23 cellular contexts compared by ENCODE assay signal in genomic region chr22:37352481-37352880, GRCh38.
"Had no signal": no experiment of that assay in that cellular context is flagged by ENCODE, and none has a peak within 500 bp of the region (broad histone marks: within the 10 kb centered on the region; RNA-seq: fewer than 3 reads in every experiment).

No MANE protein-coding gene starts in this region.

- H3K27ac ChIP-seq: dorsolateral prefrontal cortex, ovary, psoas muscle, skin epidermis, spleen, thyroid gland had no signal

- ATAC-seq: left lobe of liver; naive thymus-derived CD8-positive, alpha-beta T cell; psoas muscle; right cardiac atrium; stimulated activated memory B cell treated with anti-CD40 and anti-IgM and Interleukin-4, amounts not matched to agents 10 μg/mL and 1 μg/mL and 100 μg/mL, for 72 hours had no signal

- H3K4me3 ChIP-seq: dorsolateral prefrontal cortex, lung, ovary, psoas muscle, skin epidermis, spleen, thyroid gland had no signal

- H3K4me3 Mint-ChIP-seq: memory B cell; naive thymus-derived CD8-positive, alpha-beta T cell; nephron progenitor cell; stimulated activated memory B cell treated with anti-CD40 and anti-IgM and Interleukin-4, amounts not matched to agents 10 μg/mL and 1 μg/mL and 100 μg/mL, for 72 hours; stimulated activated naive CD8-positive, alpha-beta T cell treated with anti-CD3 and anti-CD28 coated beads, Interleukin-15, Interleukin-2, amounts not matched to agents 100 ng/mL and 50 ng/mL, for 24 hours had no signal

- H3K4me1 ChIP-seq: psoas muscle, spleen, thyroid gland had no signal

- H3K4me1 Mint-ChIP-seq: memory B cell; stimulated activated memory B cell treated with anti-CD40 and anti-IgM and Interleukin-4, amounts not matched to agents 10 μg/mL and 1 μg/mL and 100 μg/mL, for 72 hours had no signal

- H3K36me3 Mint-ChIP-seq: memory B cell; naive thymus-derived CD8-positive, alpha-beta T cell; stimulated activated memory B cell treated with anti-CD40 and anti-IgM and Interleukin-4, amounts not matched to agents 10 μg/mL and 1 μg/mL and 100 μg/mL, for 72 hours had no signal

- FAIRE-seq: colon, frontal cortex, keratinocyte had no signal

- DNase-seq: dorsolateral prefrontal cortex; effector CD4-positive, alpha-beta T cell; midbrain; naive thymus-derived CD8-positive, alpha-beta T cell; nephron progenitor cell; occipital lobe; ovary; posterior cingulate gyrus; psoas muscle; spleen; stimulated activated CD4-positive, alpha-beta T cell treated with anti-CD3 and anti-CD28 coated beads, Interleukin-4, amount 100 ng/mL, for 4 hours; thyroid gland; trophoblast cell had no signal

- H3K9me3 ChIP-seq: ovary, psoas muscle, spleen, thyroid gland had no signal

- H3K27me3 ChIP-seq: ovary, thyroid gland had no signal

- H3K27ac Mint-ChIP-seq: memory B cell; nephron progenitor cell; stimulated activated memory B cell treated with anti-CD40 and anti-IgM and Interleukin-4, amounts not matched to agents 10 μg/mL and 1 μg/mL and 100 μg/mL, for 72 hours; stimulated activated naive CD8-positive, alpha-beta T cell treated with anti-CD3 and anti-CD28 coated beads, Interleukin-15, Interleukin-2, amounts not matched to agents 100 ng/mL and 50 ng/mL, for 24 hours had no signal

- H3K9me3 Mint-ChIP-seq: memory B cell; naive thymus-derived CD8-positive, alpha-beta T cell; nephron progenitor cell; stimulated activated memory B cell treated with anti-CD40 and anti-IgM and Interleukin-4, amounts not matched to agents 10 μg/mL and 1 μg/mL and 100 μg/mL, for 72 hours; stimulated activated naive CD8-positive, alpha-beta T cell treated with anti-CD3 and anti-CD28 coated beads, Interleukin-15, Interleukin-2, amounts not matched to agents 100 ng/mL and 50 ng/mL, for 24 hours had no signal

- H3K27me3 Mint-ChIP-seq: stimulated activated naive CD8-positive, alpha-beta T cell treated with anti-CD3 and anti-CD28 coated beads, Interleukin-15, Interleukin-2, amounts not matched to agents 100 ng/mL and 50 ng/mL, for 24 hours had no signal

- H3K36me3 ChIP-seq: ovary, spleen, thyroid gland had no signal
